1 cellular context compared by ENCODE assay signal in genomic region chr2:235605999-235606715, GRCh38.
TF ChIP-seq lines count a peak whose summit lies in the region.

No MANE protein-coding gene starts in this region.

TF ChIP-seq in GM23338, 12 proteins besides CTCF, POLR2A, EP300 and RAD21 (continued from another document):
- TF ChIP-seq ZNF462 (CRISPR knock-in tag; IDR thresholded peaks at IDR 0.05): no peak
- TF ChIP-seq JUNB (IDR thresholded peaks at IDR 0.05; ENCODE audit: unreplicated experiment): no peak
- TF ChIP-seq NANOG (IDR thresholded peaks at IDR 0.05; ENCODE audit: borderline replicate concordance): no peak
